ENCODE assay signal across 1 cellular context in the genomic region with DNA sequence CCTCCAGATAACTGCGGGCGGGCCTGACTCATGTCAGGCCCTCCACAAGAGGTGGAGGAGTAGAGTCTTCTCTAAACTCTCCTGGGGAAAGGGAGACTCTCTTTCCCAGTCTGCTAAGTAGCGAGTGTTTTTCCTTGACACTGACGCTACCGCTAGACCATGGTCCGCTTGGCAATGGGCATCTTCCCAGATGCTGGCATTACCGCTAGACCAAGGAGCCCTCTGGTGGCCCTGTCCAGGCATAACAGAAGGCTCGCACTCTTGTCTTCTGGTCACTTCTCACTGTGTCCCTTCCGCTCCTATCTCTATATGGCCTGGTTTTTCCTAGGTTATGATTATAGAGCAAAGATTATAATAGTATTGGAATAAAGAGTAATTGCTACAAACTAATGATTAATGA.
TF ChIP-seq lines count a peak whose summit lies in the region.

No MANE protein-coding gene starts in this region.

TF ChIP-seq in GM12878, 131 proteins besides CTCF, POLR2A, EP300 and RAD21:
- TF ChIP-seq, protein P1, sequence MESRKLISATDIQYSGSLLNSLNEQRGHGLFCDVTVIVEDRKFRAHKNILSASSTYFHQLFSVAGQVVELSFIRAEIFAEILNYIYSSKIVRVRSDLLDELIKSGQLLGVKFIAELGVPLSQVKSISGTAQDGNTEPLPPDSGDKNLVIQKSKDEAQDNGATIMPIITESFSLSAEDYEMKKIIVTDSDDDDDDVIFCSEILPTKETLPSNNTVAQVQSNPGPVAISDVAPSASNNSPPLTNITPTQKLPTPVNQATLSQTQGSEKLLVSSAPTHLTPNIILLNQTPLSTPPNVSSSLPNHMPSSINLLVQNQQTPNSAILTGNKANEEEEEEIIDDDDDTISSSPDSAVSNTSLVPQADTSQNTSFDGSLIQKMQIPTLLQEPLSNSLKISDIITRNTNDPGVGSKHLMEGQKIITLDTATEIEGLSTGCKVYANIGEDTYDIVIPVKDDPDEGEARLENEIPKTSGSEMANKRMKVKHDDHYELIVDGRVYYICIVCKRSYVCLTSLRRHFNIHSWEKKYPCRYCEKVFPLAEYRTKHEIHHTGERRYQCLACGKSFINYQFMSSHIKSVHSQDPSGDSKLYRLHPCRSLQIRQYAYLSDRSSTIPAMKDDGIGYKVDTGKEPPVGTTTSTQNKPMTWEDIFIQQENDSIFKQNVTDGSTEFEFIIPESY (IDR thresholded peaks at IDR 0.05): peak; percentile 93
TF ChIP-seq in GM12878: peak in this region for 1; not testable (repeated sequence) for 130.
